ENCODE assay signal across 8 cellular contexts in the genomic region with DNA sequence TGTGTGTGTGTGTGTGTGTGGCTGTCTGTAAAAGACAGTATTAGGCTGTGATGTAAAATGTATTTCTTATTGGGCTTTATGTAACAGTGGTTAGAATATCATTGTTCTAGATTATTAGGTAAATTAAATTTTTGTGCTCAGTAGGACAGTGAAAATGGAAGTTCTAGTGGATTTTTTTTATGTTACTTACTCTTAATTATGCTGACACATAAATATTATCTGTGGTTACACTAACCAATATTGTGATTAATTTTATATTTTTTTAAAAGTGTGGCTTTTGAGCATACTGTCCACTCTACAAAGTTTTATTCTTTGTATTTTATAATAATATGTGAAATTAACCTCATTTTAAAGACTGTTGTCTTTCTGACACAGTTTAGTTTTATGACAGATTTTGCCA.
"Had no signal": no experiment of that assay in that cellular context is flagged by ENCODE, and none has a peak within 500 bp of the region (broad histone marks: within the 10 kb centered on the region; RNA-seq: fewer than 3 reads in every experiment).

No MANE protein-coding gene starts in this region.

- FAIRE-seq: HTR-8/SVneo had no signal

- H3K4me3 Mint-ChIP-seq: HFFc6 had no signal

- H3K9ac ChIP-seq: GM23248 had no signal

- H3K27ac ChIP-seq: GM23248 had no signal

- H3K27ac Mint-ChIP-seq: HFFc6 had no signal

- H3K4me1 ChIP-seq: HAP-1 had no signal

- ATAC-seq: HCT116 had no signal

- H3K9me3 ChIP-seq: HAP-1 had no signal

- H3K36me3 ChIP-seq: HAP-1 had no signal

- DNase-seq: GM23248, GOT3, H7, HFFc6, KBM-7 had no signal

- H2AFZ ChIP-seq: GM23248 had no signal

- H3K4me3 ChIP-seq: GM23248, HAP-1 had no signal
